In genomic region chr10:394061-394438, GRCh38 we compare ENCODE assay signal across 1 cellular context.
TF ChIP-seq lines count a peak whose summit lies in the region.

No MANE protein-coding gene starts in this region.

TF ChIP-seq in GM23338, 12 proteins besides CTCF, POLR2A, EP300 and RAD21 (continued from another document):
- TF ChIP-seq ZNF114 (CRISPR knock-in tag; IDR thresholded peaks at IDR 0.05) (no peak), ZNF462 (CRISPR knock-in tag; IDR thresholded peaks at IDR 0.05) (no peak), REST (IDR thresholded peaks at IDR 0.05; ENCODE audit: unreplicated experiment) (no peak), ZNF331 (CRISPR knock-in tag; IDR thresholded peaks at IDR 0.05; ENCODE audit: low read depth) (no peak), STAT1 (IDR thresholded peaks at IDR 0.05; ENCODE audit: unreplicated experiment) (no peak), ETS1 (IDR thresholded peaks at IDR 0.05) (no peak), NANOG (IDR thresholded peaks at IDR 0.05; ENCODE audit: borderline replicate concordance) (no peak)
